ENCODE assay signal across 8 cellular contexts in genomic region chr12:54561164-54561563, GRCh38.
DNase-seq lines count a peak whose midpoint lies in the region; ATAC-seq and TF ChIP-seq lines count a peak whose summit lies in the region.

No MANE protein-coding gene starts in this region.

- no peaks in the 10 kb centered on the region for H3K27me3 ChIP-seq in HL-60 (ENCODE audit: insufficient read depth, poor library complexity, severe bottlenecking)
- peaks cover 63% of the 10 kb centered on the region for H3K27me3 ChIP-seq in iPS-18a (ENCODE audit: control insufficient read depth, insufficient read depth, low read length)

- no peaks in the 10 kb centered on the region for H3K9me3 ChIP-seq in iPS-18a (ENCODE audit: control insufficient read depth, low read depth, low read length)

- H3K27ac Mint-ChIP-seq in activated T-cell treated with anti-CD3 and anti-CD28 coated beads, Interleukin-2, amount 50 U/mL, for 24 hours = peak overlapping the region; percentile 83
- H3K27ac Mint-ChIP-seq in stimulated activated memory B cell treated with anti-CD40 and anti-IgM and Interleukin-4, amounts not matched to agents 10 μg/mL and 1 μg/mL and 100 μg/mL, for 72 hours = peak overlapping the region; percentile 74

- H3K4me3 Mint-ChIP-seq in activated T-cell treated with anti-CD3 and anti-CD28 coated beads, Interleukin-2, amount 50 U/mL, for 24 hours = peak overlapping the region; percentile 65
- peak overlapping the region; percentile 81 for H3K4me3 Mint-ChIP-seq in stimulated activated memory B cell treated with anti-CD40 and anti-IgM and Interleukin-4, amounts not matched to agents 10 μg/mL and 1 μg/mL and 100 μg/mL, for 72 hours

- H3K4me1 Mint-ChIP-seq in activated T-cell treated with anti-CD3 and anti-CD28 coated beads, Interleukin-2, amount 50 U/mL, for 24 hours (ENCODE audit: low read depth) = peaks cover 31% of the 10 kb centered on the region
- peaks cover 27% of the 10 kb centered on the region for H3K4me1 Mint-ChIP-seq in stimulated activated memory B cell treated with anti-CD40 and anti-IgM and Interleukin-4, amounts not matched to agents 10 μg/mL and 1 μg/mL and 100 μg/mL, for 72 hours

- H3K4me3 ChIP-seq in HL-60 (replicated peaks; ENCODE audit: insufficient read depth, low read length) (no peak overlapping the region), iPS-18a (ENCODE audit: low read length) (peak overlapping the region; percentile 44)

- no peaks in the 10 kb centered on the region for H3K36me3 ChIP-seq in iPS-18a (ENCODE audit: control insufficient read depth, low read depth, low read length)

- ATAC-seq in stimulated activated memory B cell treated with anti-CD40 and anti-IgM and Interleukin-4, amounts not matched to agents 10 μg/mL and 1 μg/mL and 100 μg/mL, for 72 hours = no peak
- ATAC-seq in HG03378 (IDR thresholded peaks at IDR 0.05; ENCODE audit: unreplicated experiment) = no peak

- DNase-seq in HL-60 (ENCODE audit: low read depth in 1 of 2, low spot score in 1 of 2) (peak; percentile 46 to 61), DMS79 treated with DMSO at 0.1 percent for 48 hours (lab: John Stamatoyannopoulos, UW) (no peak), GM19238 (ENCODE audit: insufficient read length, low spot score) (no peak)
- peak; percentile 56 for DNase-seq in activated T-cell treated with anti-CD3 and anti-CD28 coated beads, Interleukin-2, amount 50 U/mL, for 24 hours
- no peak for DNase-seq in NK-92 treated with Interleukin-12 subunit alpha and Interleukin-12 subunit beta, amount 100 ng/mL, for 24 hours (lab: John Stamatoyannopoulos, UW)

- H3K4me1 ChIP-seq in iPS-18a (ENCODE audit: control insufficient read depth, low read depth, low read length) = peaks cover 31% of the 10 kb centered on the region

- no peak overlapping the region for H3K9ac ChIP-seq in iPS-18a (ENCODE audit: low read length)

- no peaks in the 10 kb centered on the region for H3K36me3 Mint-ChIP-seq in activated T-cell treated with anti-CD3 and anti-CD28 coated beads, Interleukin-2, amount 50 U/mL, for 24 hours (ENCODE audit: low read depth)
- H3K36me3 Mint-ChIP-seq in stimulated activated memory B cell treated with anti-CD40 and anti-IgM and Interleukin-4, amounts not matched to agents 10 μg/mL and 1 μg/mL and 100 μg/mL, for 72 hours = no peaks in the 10 kb centered on the region

- no peaks in the 10 kb centered on the region for H3K9me3 Mint-ChIP-seq in activated T-cell treated with anti-CD3 and anti-CD28 coated beads, Interleukin-2, amount 50 U/mL, for 24 hours
- H3K9me3 Mint-ChIP-seq in stimulated activated memory B cell treated with anti-CD40 and anti-IgM and Interleukin-4, amounts not matched to agents 10 μg/mL and 1 μg/mL and 100 μg/mL, for 72 hours = no peaks in the 10 kb centered on the region

- H3K27me3 Mint-ChIP-seq in activated T-cell treated with anti-CD3 and anti-CD28 coated beads, Interleukin-2, amount 50 U/mL, for 24 hours = no peaks in the 10 kb centered on the region
- H3K27me3 Mint-ChIP-seq in stimulated activated memory B cell treated with anti-CD40 and anti-IgM and Interleukin-4, amounts not matched to agents 10 μg/mL and 1 μg/mL and 100 μg/mL, for 72 hours = no peaks in the 10 kb centered on the region

- H3K27ac ChIP-seq in HL-60 (replicated peaks) = peak overlapping the region; percentile 36; the same call in 1 of the 2 replicates
- no peak overlapping the region for H3K27ac ChIP-seq in iPS-18a (ENCODE audit: low read length)

- no peak for TF ChIP-seq CTCF in HL-60 (IDR thresholded peaks at IDR 0.05; ENCODE audit: insufficient read depth, low read length)

Comparison
In these comparisons a context has a peak if more than half of its experiments do, and no peak if none do; other contexts are left out.
1. DNase-seq: peak in HL-60 (2 of 2) and activated T-cell treated with anti-CD3 and anti-CD28 coated beads, Interleukin-2, amount 50 U/mL, for 24 hours (single experiment); none in DMS79 treated with DMSO at 0.1 percent for 48 hours (single experiment), NK-92 treated with Interleukin-12 subunit alpha and Interleukin-12 subunit beta, amount 100 ng/mL, for 24 hours (single experiment) and GM19238 (single experiment).